10 cellular contexts compared by ENCODE assay signal in genomic region chr5:179802950-179803562, GRCh38. TPM values are rescaled to one million over a fixed set of nuclear protein-coding genes. Genes with fewer than 3 reads are reported as not detected.
DNase-seq lines count a peak whose midpoint lies in the region; ATAC-seq and TF ChIP-seq lines count a peak whose summit lies in the region.
"Had no signal": no experiment of that assay in that cellular context is flagged by ENCODE, and none has a peak within 500 bp of the region (broad histone marks: within the 10 kb centered on the region; RNA-seq: fewer than 3 reads in every experiment).

No MANE protein-coding gene starts in this region.

- no peaks in the 10 kb centered on the region for H3K9me3 ChIP-seq in osteoblast (ENCODE audit: low read depth, low read length)

- TF ChIP-seq CTCF in brain (conservative IDR thresholded peaks at IDR 0.05) (no peak), osteoblast (IDR thresholded peaks at IDR 0.05; ENCODE audit: extremely low read depth, low read depth, low read length) (no peak)

- no peak overlapping the region for H3K4me2 ChIP-seq in osteoblast (ENCODE audit: insufficient read depth, low read length)

- no peaks in the 10 kb centered on the region for H3K9me3 Mint-ChIP-seq in brain

- H2AFZ ChIP-seq in osteoblast (ENCODE audit: low read length) = no peak overlapping the region

- peaks cover 45% of the 10 kb centered on the region for H3K79me2 ChIP-seq in osteoblast (ENCODE audit: insufficient read depth, low read length)

- H3K27ac ChIP-seq in osteoblast (ENCODE audit: low read depth, low read length) = no peak overlapping the region

- peaks cover 29% of the 10 kb centered on the region for H3K36me3 ChIP-seq in osteoblast (ENCODE audit: insufficient read depth, low read length)

- H3K36me3 Mint-ChIP-seq in brain = peaks cover 19% of the 10 kb centered on the region

- no peaks in the 10 kb centered on the region for H3K27me3 ChIP-seq in osteoblast (ENCODE audit: insufficient read depth, low read length)

- peaks cover 31% of the 10 kb centered on the region for H3K4me1 Mint-ChIP-seq in brain

- peaks cover 28% of the 10 kb centered on the region for H3K4me1 ChIP-seq in osteoblast (ENCODE audit: insufficient read depth, low read length)

- H3K27ac Mint-ChIP-seq in brain = peak overlapping the region in 2 of 5 experiments; percentile 42 to 84

- DNase-seq in NCI-H2227 (lab: John Stamatoyannopoulos, UW; ENCODE audit: unreplicated experiment) (peak; percentile 21), NCI-H2227 treated with DMSO at 0.1 percent for 48 hours (lab: John Stamatoyannopoulos, UW) (no peak), NCI-H187 (lab: John Stamatoyannopoulos, UW) (peak; percentile 63 to 80), osteoblast (ENCODE audit: insufficient read length, low spot score, missing footprints) (peak; percentile 86), foreskin melanocyte (no peak)
- no peak for DNase-seq in stimulated activated CD4-positive, alpha-beta T cell treated with anti-CD3 and anti-CD28 coated beads, Interleukin-4, amount 100 ng/mL, for 1 hour
- DNase-seq: NCI-H1048, T-helper 9 cell had no signal

- H3K27me3 Mint-ChIP-seq in brain = no peaks in the 10 kb centered on the region

- peaks cover 37% of the 10 kb centered on the region for H4K20me1 ChIP-seq in osteoblast (ENCODE audit: insufficient read depth, low read length)

- no peak for ATAC-seq in HG02885 (IDR thresholded peaks at IDR 0.05; ENCODE audit: poor library complexity, unreplicated experiment)

- H3K4me3 Mint-ChIP-seq in brain = peak overlapping the region in 4 of 5 experiments; percentile 30 to 75 (median 58)

- no peak overlapping the region for H3K4me3 ChIP-seq in osteoblast (ENCODE audit: insufficient read depth, low read length)

RNA-seq across cellular contexts. Expression of gene MGAT4B, which starts 3.6 kb away (rescaled TPM):
- 174 TPM for polyA plus RNA-seq in brain (ENCODE audit: insufficient read depth, low read depth, low replicate concordance)
- total RNA-seq in osteoblast = 90.5 and 95.9 TPM in 2 replicates

RNA-seq across cellular contexts. Expression of gene LTC4S, which starts 9.3 kb away (rescaled TPM):
- polyA plus RNA-seq in brain (ENCODE audit: insufficient read depth, low read depth, low replicate concordance) = 1.9 TPM
- 1.4 and 1.5 TPM in 2 replicates for total RNA-seq in osteoblast

RNA-seq across cellular contexts. Expression of gene SQSTM1, which starts 17.6 kb away (rescaled TPM):
- polyA plus RNA-seq in brain (ENCODE audit: insufficient read depth, low read depth, low replicate concordance) = 235 TPM
- total RNA-seq in osteoblast = 826 and 992 TPM in 2 replicates

RNA-seq across cellular contexts. Expression of gene MRNIP, which starts 55.6 kb away (rescaled TPM):
- polyA plus RNA-seq in brain (ENCODE audit: insufficient read depth, low read depth, low replicate concordance) = 24.3 TPM
- total RNA-seq in osteoblast = 10.1 and 12.7 TPM in 2 replicates

Comparison
In these comparisons a context has a peak if more than half of its experiments do, and no peak if none do; other contexts are left out.
1. DNase-seq: peak in NCI-H2227 (single experiment), NCI-H187 (2 of 2) and osteoblast (single experiment); none in NCI-H2227 treated with DMSO at 0.1 percent for 48 hours (single experiment), stimulated activated CD4-positive, alpha-beta T cell treated with anti-CD3 and anti-CD28 coated beads, Interleukin-4, amount 100 ng/mL, for 1 hour (single experiment) and foreskin melanocyte (single experiment).